In genomic region chr19:58150328-58150921, GRCh38 we compare ENCODE assay signal across 1 cellular context.
TF ChIP-seq lines count a peak whose summit lies in the region.

ZNF329 (minus strand) TSS chr19:58150789; CDS start chr19:58129503, 21,286 bp downstream.

TF ChIP-seq in HepG2, 621 proteins besides CTCF, POLR2A, EP300 and RAD21 (continued from another document and continues in another):
- TF ChIP-seq ZNF280B (CRISPR knock-in tag; IDR thresholded peaks at IDR 0.05; ENCODE audit: borderline replicate concordance) (peak; percentile 42; the same call in 1 of the 2 replicates), ZNF639 (CRISPR knock-in tag; conservative IDR thresholded peaks at IDR 0.05) (no peak), ZBTB7B (CRISPR knock-in tag; IDR thresholded peaks at IDR 0.05) (no peak), CREB1 (IDR thresholded peaks at IDR 0.05) (no peak), CREB1 (CRISPR knock-in tag; IDR thresholded peaks at IDR 0.05) (no peak), NR3C1 (CRISPR knock-in tag; IDR thresholded peaks at IDR 0.05) (no peak), ZMYM2 (CRISPR knock-in tag; IDR thresholded peaks at IDR 0.05) (no peak), MYNN (CRISPR knock-in tag; IDR thresholded peaks at IDR 0.05; ENCODE audit: low read depth) (no peak), ZNF510 (CRISPR knock-in tag; IDR thresholded peaks at IDR 0.05; ENCODE audit: low read depth) (no peak), TEAD3 (CRISPR knock-in tag; optimal IDR thresholded peaks at IDR 0.05; ENCODE audit: borderline replicate concordance) (no peak), CENPX (CRISPR knock-in tag; IDR thresholded peaks at IDR 0.05) (no peak), CERS6 (CRISPR knock-in tag; IDR thresholded peaks at IDR 0.05) (no peak), STAG1 (CRISPR knock-in tag; IDR thresholded peaks at IDR 0.05) (no peak), PPARG (CRISPR knock-in tag; conservative IDR thresholded peaks at IDR 0.05) (no peak), ARHGAP35 (CRISPR knock-in tag; IDR thresholded peaks at IDR 0.05; ENCODE audit: borderline replicate concordance) (no peak), SP4 (CRISPR knock-in tag; IDR thresholded peaks at IDR 0.05) (no peak), IRF9 (CRISPR knock-in tag; IDR thresholded peaks at IDR 0.05; ENCODE audit: borderline replicate concordance) (no peak; the same call in 1 of the 2 replicates), FOSL1 (CRISPR knock-in tag; IDR thresholded peaks at IDR 0.05; ENCODE audit: borderline replicate concordance) (no peak), RARG (CRISPR knock-in tag; IDR thresholded peaks at IDR 0.05; ENCODE audit: low read depth) (no peak), ZNF746 (CRISPR knock-in tag; IDR thresholded peaks at IDR 0.05) (no peak), TARDBP (CRISPR knock-in tag; IDR thresholded peaks at IDR 0.05) (no peak), CBX1 (IDR thresholded peaks at IDR 0.05; ENCODE audit: low read depth) (no peak), TBX3 (IDR thresholded peaks at IDR 0.05; ENCODE audit: borderline replicate concordance) (no peak), HMGXB4 (CRISPR knock-in tag; IDR thresholded peaks at IDR 0.05; ENCODE audit: borderline replicate concordance in 1 of 2, low read depth in 1 of 2) (0 out of 4 replicates have a peak, but pooled peaks of 1 of the 2 experiments have one; percentile 22), YY1 (IDR thresholded peaks at IDR 0.05; ENCODE audit: insufficient read depth, insufficient replicate concordance, low read depth, low read length) (peak; percentile 92), KDM5A (IDR thresholded peaks at IDR 0.05; ENCODE audit: borderline replicate concordance, low read length) (0 out of 2 replicates have a peak, but pooled peaks have one; percentile 35), PRDM15 (CRISPR knock-in tag; IDR thresholded peaks at IDR 0.05) (no peak), ZFP62 (CRISPR knock-in tag; IDR thresholded peaks at IDR 0.05) (no peak), ARNT (IDR thresholded peaks at IDR 0.05) (no peak), ZNF530 (CRISPR knock-in tag; IDR thresholded peaks at IDR 0.05; ENCODE audit: low read depth) (no peak), ZNF574 (CRISPR knock-in tag; IDR thresholded peaks at IDR 0.05) (peak; percentile 64), BATF2 (CRISPR knock-in tag; IDR thresholded peaks at IDR 0.05) (no peak), PHF5A (CRISPR knock-in tag; IDR thresholded peaks at IDR 0.05; ENCODE audit: low read depth, unreplicated experiment) (no peak), SOX6 (IDR thresholded peaks at IDR 0.05) (no peak), SOX6 (CRISPR knock-in tag; IDR thresholded peaks at IDR 0.05) (0 out of 2 replicates have a peak, but pooled peaks have one; percentile 16), BRCA1 (CRISPR knock-in tag; IDR thresholded peaks at IDR 0.05) (no peak), ZBTB33 (CRISPR knock-in tag; IDR thresholded peaks at IDR 0.05) (no peak), MTA3 (CRISPR knock-in tag; IDR thresholded peaks at IDR 0.05) (no peak), CENPT (CRISPR knock-in tag; IDR thresholded peaks at IDR 0.05; ENCODE audit: low read depth) (no peak), RXRA (CRISPR knock-in tag; IDR thresholded peaks at IDR 0.05) (no peak), HMGA1 (CRISPR knock-in tag; conservative IDR thresholded peaks at IDR 0.05) (no peak), KAT7 (CRISPR knock-in tag; IDR thresholded peaks at IDR 0.05; ENCODE audit: borderline replicate concordance) (peak; percentile 23; the same call in 1 of the 2 replicates), ZNF503 (CRISPR knock-in tag; IDR thresholded peaks at IDR 0.05) (no peak), ZBTB2 (CRISPR knock-in tag; IDR thresholded peaks at IDR 0.05; ENCODE audit: low read depth) (no peak), ZNF235 (CRISPR knock-in tag; IDR thresholded peaks at IDR 0.05; ENCODE audit: borderline replicate concordance) (no peak), KLF9 (CRISPR knock-in tag; IDR thresholded peaks at IDR 0.05; ENCODE audit: low read depth) (no peak)
